In the genomic region with DNA sequence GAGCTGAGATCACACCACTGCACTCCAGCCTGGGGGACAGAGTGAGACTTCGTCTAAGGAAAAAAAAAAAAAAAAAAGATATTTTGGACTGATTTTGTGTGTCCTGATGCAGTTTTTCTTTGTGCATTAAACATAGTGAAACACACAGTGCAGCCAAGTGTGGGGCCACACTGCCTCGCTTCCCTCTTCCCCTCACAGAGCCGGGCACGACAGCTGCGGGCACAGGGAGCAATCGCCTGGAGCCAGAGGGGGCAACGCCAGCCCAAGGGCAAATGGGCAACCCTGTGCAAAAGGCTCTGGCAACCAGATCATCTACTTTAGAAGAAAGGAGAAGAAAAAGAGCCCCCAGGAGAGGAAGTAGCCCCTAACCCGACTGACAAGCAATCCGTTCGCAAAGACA, we compare ENCODE assay signal across 1 cellular context.
TF ChIP-seq lines count a peak whose summit lies in the region.

No MANE protein-coding gene starts in this region.

TF ChIP-seq in GM12878, 131 proteins besides CTCF, POLR2A, EP300 and RAD21:
- TF ChIP-seq SPI1 (IDR thresholded peaks at IDR 0.05; ENCODE audit: borderline replicate concordance, insufficient read depth, low read depth, low read length) (0 out of 2 replicates have a peak, but pooled peaks have one; percentile 13), TBL1XR1 (IDR thresholded peaks at IDR 0.05; ENCODE audit: low read depth, low read length) (no peak), ZNF687 (IDR thresholded peaks at IDR 0.05) (no peak)
